Comparison of ENCODE assay signal across 8 cellular contexts in the genomic region with DNA sequence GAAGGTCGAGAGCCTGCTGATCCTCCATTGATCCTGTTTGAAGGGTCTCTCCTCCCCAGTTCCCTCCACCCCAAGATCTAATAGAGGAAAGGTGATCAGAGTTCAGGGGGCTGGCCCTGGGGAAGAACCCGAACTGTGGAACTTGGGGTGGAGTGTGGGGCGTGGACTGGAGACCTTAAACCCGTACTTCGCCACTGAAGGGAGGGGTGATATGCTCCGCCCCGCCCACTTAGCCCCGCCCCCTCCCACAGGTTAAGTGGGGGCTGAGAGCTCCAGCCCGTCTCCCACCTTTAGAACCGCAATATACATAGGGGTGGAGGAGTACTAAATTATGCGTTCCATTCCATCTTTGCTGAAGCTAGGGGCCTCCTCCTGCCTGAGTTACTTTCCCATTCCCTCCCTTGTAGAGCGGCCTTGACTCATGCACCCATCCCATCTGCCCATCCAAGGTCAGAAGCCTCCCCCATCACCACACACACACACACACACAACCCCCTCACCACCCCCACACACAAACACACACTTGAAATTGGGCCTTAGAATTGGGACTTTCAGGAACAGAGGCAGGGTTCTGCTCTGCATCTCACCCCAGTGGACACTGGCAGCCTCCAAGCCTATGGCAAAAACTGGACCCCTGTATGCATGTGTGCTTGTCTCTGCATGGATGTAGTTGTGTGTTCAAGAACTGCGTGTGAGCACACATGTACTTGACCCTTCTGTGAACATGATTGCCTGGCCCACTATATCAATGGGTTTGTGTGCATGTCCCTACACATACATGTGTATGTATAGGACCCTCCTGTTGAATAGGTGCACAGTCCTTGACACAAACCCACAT. TPM values are rescaled to one million over a fixed set of nuclear protein-coding genes. Genes with fewer than 3 reads are reported as not detected.
DNase-seq lines count a peak whose midpoint lies in the region; ATAC-seq and TF ChIP-seq lines count a peak whose summit lies in the region.

No MANE protein-coding gene starts in this region.

- no peak overlapping the region for H3K27ac ChIP-seq in DOHH2 (ENCODE audit: low read depth, low read length)
- H3K27ac ChIP-seq in uterus: no peak overlapping the region

- intact Hi-C loops in uterus (cut with DNase I; ENCODE audit: low total_unique reads): no loop called here

- no peaks in the 10 kb centered on the region for H4K20me1 ChIP-seq in DOHH2 (ENCODE audit: control insufficient read depth, insufficient read depth, low read depth, low read length)

- H3K9ac ChIP-seq in mucosa of stomach (ENCODE audit: low read length): peak overlapping the region; percentile 70

- peaks cover 5% of the 10 kb centered on the region; the same call in 1 of the 2 replicates for H3F3A ChIP-seq in DOHH2 (ENCODE audit: control insufficient read depth, insufficient read depth)

- H3K9me3 ChIP-seq in DOHH2 (ENCODE audit: control insufficient read depth, insufficient read depth, low read length) (no peaks in the 10 kb centered on the region), mucosa of stomach (ENCODE audit: control insufficient read depth, low read length) (no peaks in the 10 kb centered on the region), uterus (no peaks in the 10 kb centered on the region)

- ATAC-seq in SK-N-SH treated with all-trans-retinoic acid at 6 μM for 48 hours (peak; percentile 12; the same call in 2 of the 3 replicates), HG02763 (IDR thresholded peaks at IDR 0.05; ENCODE audit: unreplicated experiment) (no peak), GM18867 (IDR thresholded peaks at IDR 0.05; ENCODE audit: unreplicated experiment) (no peak)

- H3K4me1 ChIP-seq in DOHH2 (ENCODE audit: control insufficient read depth, low read length) (peaks cover 11% of the 10 kb centered on the region), mucosa of stomach (ENCODE audit: control insufficient read depth, insufficient read depth, low read length) (peaks cover 41% of the 10 kb centered on the region), uterus (peaks cover 0 to 11% of the 10 kb centered on the region in 2 donors)

- peak; percentile 38 for DNase-seq in effector CD8-positive, alpha-beta T cell (lab: John Stamatoyannopoulos, UW)
- DNase-seq in uterus (no peak), MV-4-11 (lab: John Stamatoyannopoulos, UW) (no peak)

- TF ChIP-seq POLR2A in uterus (IDR thresholded peaks at IDR 0.05): no peak

- H3K36me3 ChIP-seq in DOHH2 (ENCODE audit: control insufficient read depth, low read length): peaks cover 5% of the 10 kb centered on the region; the same call in 1 of the 2 replicates
- H3K36me3 ChIP-seq in mucosa of stomach (ENCODE audit: control insufficient read depth, insufficient read depth, low read length): no peaks in the 10 kb centered on the region
- H3K36me3 ChIP-seq in uterus: no peaks in the 10 kb centered on the region

- peaks cover 12% of the 10 kb centered on the region for H3K27me3 ChIP-seq in DOHH2 (ENCODE audit: control insufficient read depth, low read length)
- no peaks in the 10 kb centered on the region for H3K27me3 ChIP-seq in mucosa of stomach (ENCODE audit: control insufficient read depth, insufficient read depth, low read length)
- H3K27me3 ChIP-seq in uterus: no peaks in the 10 kb centered on the region

- peak overlapping the region; percentile 72 for H3K4me3 ChIP-seq in DOHH2 (ENCODE audit: low read length)
- peak overlapping the region; percentile 49 for H3K4me3 ChIP-seq in mucosa of stomach (ENCODE audit: low read length)
- H3K4me3 ChIP-seq in uterus: peak overlapping the region; percentile 47 to 52

- no peak for TF ChIP-seq CTCF in DOHH2 (IDR thresholded peaks at IDR 0.05; ENCODE audit: low read depth, low read length, poor library complexity, severe bottlenecking)
- no peak for TF ChIP-seq CTCF in uterus (IDR thresholded peaks at IDR 0.05)

- H3K4me2 ChIP-seq in DOHH2 (ENCODE audit: low read length): peak overlapping the region; percentile 97

- no peaks in the 10 kb centered on the region for H3K9me2 ChIP-seq in DOHH2 (replicated peaks; ENCODE audit: control insufficient read depth, low read length)

- H3K79me2 ChIP-seq in DOHH2 (ENCODE audit: control insufficient read depth, low read length): no peaks in the 10 kb centered on the region

TF ChIP-seq in SK-N-SH treated with all-trans-retinoic acid at 6 μM for 48 hours, 23 proteins besides CTCF, POLR2A, EP300 and RAD21 (continues in another document):
- no peak for TF ChIP-seq BACH2 (CRISPR knock-in tag; IDR thresholded peaks at IDR 0.05; ENCODE audit: borderline replicate concordance)
- TF ChIP-seq SNAI2 (CRISPR knock-in tag; IDR thresholded peaks at IDR 0.05): no peak
- no peak for TF ChIP-seq ZNF565 (CRISPR knock-in tag; conservative IDR thresholded peaks at IDR 0.05; ENCODE audit: low read depth)
- TF ChIP-seq GLIS3 (CRISPR knock-in tag; IDR thresholded peaks at IDR 0.05): no peak
- no peak for TF ChIP-seq ESRRG (CRISPR knock-in tag; IDR thresholded peaks at IDR 0.05)
- TF ChIP-seq TCF4 (CRISPR knock-in tag; IDR thresholded peaks at IDR 0.05; ENCODE audit: borderline replicate concordance): no peak
- TF ChIP-seq, protein P1, sequence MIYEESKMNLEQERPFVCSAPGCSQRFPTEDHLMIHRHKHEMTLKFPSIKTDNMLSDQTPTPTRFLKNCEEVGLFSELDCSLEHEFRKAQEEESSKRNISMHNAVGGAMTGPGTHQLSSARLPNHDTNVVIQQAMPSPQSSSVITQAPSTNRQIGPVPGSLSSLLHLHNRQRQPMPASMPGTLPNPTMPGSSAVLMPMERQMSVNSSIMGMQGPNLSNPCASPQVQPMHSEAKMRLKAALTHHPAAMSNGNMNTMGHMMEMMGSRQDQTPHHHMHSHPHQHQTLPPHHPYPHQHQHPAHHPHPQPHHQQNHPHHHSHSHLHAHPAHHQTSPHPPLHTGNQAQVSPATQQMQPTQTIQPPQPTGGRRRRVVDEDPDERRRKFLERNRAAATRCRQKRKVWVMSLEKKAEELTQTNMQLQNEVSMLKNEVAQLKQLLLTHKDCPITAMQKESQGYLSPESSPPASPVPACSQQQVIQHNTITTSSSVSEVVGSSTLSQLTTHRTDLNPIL (CRISPR knock-in tag; IDR thresholded peaks at IDR 0.05; ENCODE audit: low read depth): no peak
- TF ChIP-seq, protein P2, sequence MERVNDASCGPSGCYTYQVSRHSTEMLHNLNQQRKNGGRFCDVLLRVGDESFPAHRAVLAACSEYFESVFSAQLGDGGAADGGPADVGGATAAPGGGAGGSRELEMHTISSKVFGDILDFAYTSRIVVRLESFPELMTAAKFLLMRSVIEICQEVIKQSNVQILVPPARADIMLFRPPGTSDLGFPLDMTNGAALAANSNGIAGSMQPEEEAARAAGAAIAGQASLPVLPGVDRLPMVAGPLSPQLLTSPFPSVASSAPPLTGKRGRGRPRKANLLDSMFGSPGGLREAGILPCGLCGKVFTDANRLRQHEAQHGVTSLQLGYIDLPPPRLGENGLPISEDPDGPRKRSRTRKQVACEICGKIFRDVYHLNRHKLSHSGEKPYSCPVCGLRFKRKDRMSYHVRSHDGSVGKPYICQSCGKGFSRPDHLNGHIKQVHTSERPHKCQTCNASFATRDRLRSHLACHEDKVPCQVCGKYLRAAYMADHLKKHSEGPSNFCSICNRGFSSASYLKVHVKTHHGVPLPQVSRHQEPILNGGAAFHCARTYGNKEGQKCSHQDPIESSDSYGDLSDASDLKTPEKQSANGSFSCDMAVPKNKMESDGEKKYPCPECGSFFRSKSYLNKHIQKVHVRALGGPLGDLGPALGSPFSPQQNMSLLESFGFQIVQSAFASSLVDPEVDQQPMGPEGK (CRISPR knock-in tag; IDR thresholded peaks at IDR 0.05; ENCODE audit: borderline replicate concordance): no peak
- no peak for TF ChIP-seq ISL1 (CRISPR knock-in tag; IDR thresholded peaks at IDR 0.05)
- no peak for TF ChIP-seq ZC3H10 (CRISPR knock-in tag; IDR thresholded peaks at IDR 0.05)
- TF ChIP-seq, protein P3, sequence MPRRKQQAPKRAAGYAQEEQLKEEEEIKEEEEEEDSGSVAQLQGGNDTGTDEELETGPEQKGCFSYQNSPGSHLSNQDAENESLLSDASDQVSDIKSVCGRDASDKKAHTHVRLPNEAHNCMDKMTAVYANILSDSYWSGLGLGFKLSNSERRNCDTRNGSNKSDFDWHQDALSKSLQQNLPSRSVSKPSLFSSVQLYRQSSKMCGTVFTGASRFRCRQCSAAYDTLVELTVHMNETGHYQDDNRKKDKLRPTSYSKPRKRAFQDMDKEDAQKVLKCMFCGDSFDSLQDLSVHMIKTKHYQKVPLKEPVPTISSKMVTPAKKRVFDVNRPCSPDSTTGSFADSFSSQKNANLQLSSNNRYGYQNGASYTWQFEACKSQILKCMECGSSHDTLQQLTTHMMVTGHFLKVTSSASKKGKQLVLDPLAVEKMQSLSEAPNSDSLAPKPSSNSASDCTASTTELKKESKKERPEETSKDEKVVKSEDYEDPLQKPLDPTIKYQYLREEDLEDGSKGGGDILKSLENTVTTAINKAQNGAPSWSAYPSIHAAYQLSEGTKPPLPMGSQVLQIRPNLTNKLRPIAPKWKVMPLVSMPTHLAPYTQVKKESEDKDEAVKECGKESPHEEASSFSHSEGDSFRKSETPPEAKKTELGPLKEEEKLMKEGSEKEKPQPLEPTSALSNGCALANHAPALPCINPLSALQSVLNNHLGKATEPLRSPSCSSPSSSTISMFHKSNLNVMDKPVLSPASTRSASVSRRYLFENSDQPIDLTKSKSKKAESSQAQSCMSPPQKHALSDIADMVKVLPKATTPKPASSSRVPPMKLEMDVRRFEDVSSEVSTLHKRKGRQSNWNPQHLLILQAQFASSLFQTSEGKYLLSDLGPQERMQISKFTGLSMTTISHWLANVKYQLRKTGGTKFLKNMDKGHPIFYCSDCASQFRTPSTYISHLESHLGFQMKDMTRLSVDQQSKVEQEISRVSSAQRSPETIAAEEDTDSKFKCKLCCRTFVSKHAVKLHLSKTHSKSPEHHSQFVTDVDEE (CRISPR knock-in tag; IDR thresholded peaks at IDR 0.05): no peak
- TF ChIP-seq ZFP3 (CRISPR knock-in tag; IDR thresholded peaks at IDR 0.05): no peak
- TF ChIP-seq OSR1 (CRISPR knock-in tag; IDR thresholded peaks at IDR 0.05): no peak
- no peak for TF ChIP-seq CSDC2 (CRISPR knock-in tag; IDR thresholded peaks at IDR 0.05)
- TF ChIP-seq ZNF8 (CRISPR knock-in tag; IDR thresholded peaks at IDR 0.05): no peak

RNA-seq across cellular contexts. Expression of a gene that starts 1.0 kb away (rescaled TPM):
- 10 to 100 TPM in 1 of 4 donors, 1 to 10 TPM in 3; 2.6 to 10.3 (median 4.2) TPM for total RNA-seq in uterus

RNA-seq across cellular contexts. Expression of a gene that starts 17.0 kb away (rescaled TPM):
- 100 to 1,000 TPM in 1 of 4 donors, 10 to 100 TPM in 3; 36.9 to 134 (median 51.8) TPM for total RNA-seq in uterus

RNA-seq across cellular contexts. Expression of a gene that starts 17.0 kb away (rescaled TPM):
- 10 to 100 TPM in 1 of 4 donors, 1 to 10 TPM in 2, under 1 TPM in 1; 0.51 to 11.8 (median 6.2) TPM for total RNA-seq in uterus

RNA-seq across cellular contexts. Expression of a gene that starts 29.3 kb away (rescaled TPM):
- total RNA-seq in uterus: 100 to 1,000 TPM in 2 of 4 donors, 10 to 100 TPM in 2; 51.5 to 123 (median 85.2) TPM

RNA-seq across cellular contexts. Expression of a gene that starts 57.5 kb away (rescaled TPM):
- 100 to 1,000 TPM in 1 of 4 donors, 10 to 100 TPM in 3; 27.9 to 102 (median 59.9) TPM for total RNA-seq in uterus
